Comparison of ENCODE assay signal across 21 cellular contexts in genomic region chr6:73281684-73282083, GRCh38. TPM values are rescaled to one million over a fixed set of nuclear protein-coding genes. Genes with fewer than 3 reads are reported as not detected.
"Had no signal": no experiment of that assay in that cellular context is flagged by ENCODE, and none has a peak within 500 bp of the region (broad histone marks: within the 10 kb centered on the region; RNA-seq: fewer than 3 reads in every experiment).

No MANE protein-coding gene starts in this region.

RNA-seq across cellular contexts. Expression of gene KHDC1L, which starts 56.4 kb away (rescaled TPM):
- total RNA-seq: activated naive CD4-positive, alpha-beta T cell treated with anti-CD3 and anti-CD28 coated beads for 36 hours; activated naive CD4-positive, alpha-beta T cell treated with anti-CD3 and anti-CD28 coated beads, Interleukin-2, amount 50 U/mL, for 72 hours; activated naive CD8-positive, alpha-beta T cell treated with anti-CD3 and anti-CD28 coated beads for 36 hours; activated naive CD8-positive, alpha-beta T cell treated with anti-CD3 and anti-CD28 coated beads, Interleukin-2, amount 10 ng/mL, durations not matched to agents 7 days and 5 days; activated T-cell treated with anti-CD3 and anti-CD28 coated beads, Interleukin-2, amount 50 U/mL, for 4 hours; activated T-cell treated with anti-CD3 and anti-CD28 coated beads, Interleukin-2, amount 50 U/mL, for 72 hours; activated T-helper 1 cell treated with anti-CD3 and anti-CD28 coated beads, Interleukin-12 subunit alpha, Interleukin-12 subunit beta, Interleukin-2, Interleukin-4 antibody, amounts not matched to agents 30 ng/mL and 10 ng/mL and 1 ng/mL, durations not matched to agents 14 hours and 24 hours and 36 hours; activated T-helper 17 cell treated with anti-CD3 and anti-CD28 coated beads, Interleukin-2, amount 50 U/mL, for 72 hours; activated T-helper 2 cell treated with anti-CD3 and anti-CD28 coated beads, Interferon-gamma antibody, Interleukin-2, Interleukin-4, amounts not matched to agents 10 μg/mL and 5 μg/mL and 100 μg/mL, durations not matched to agents 14 hours and 24 hours and 36 hours; adrenal gland; ascending aorta; astrocyte; body of pancreas; breast epithelium; bronchial epithelial cell; cardiac muscle cell; cardiac septum; cerebellum; chondrocyte had no signal
- polyA plus RNA-seq: adipose tissue, adrenal gland, aorta had no signal
